8 cellular contexts compared by ENCODE assay signal in genomic region chr5:115842089-115842881, GRCh38. TPM values are rescaled to one million over a fixed set of nuclear protein-coding genes. Genes with fewer than 3 reads are reported as not detected.
DNase-seq lines count a peak whose midpoint lies in the region; ATAC-seq lines count a peak whose summit lies in the region.

No MANE protein-coding gene starts in this region.

- intact Hi-C loops in cardiac septum (cut with DNase I) = loop anchor here (5.0 to 10.0 kb wide), 2 partner anchors 545 to 667 kb away; partner anchors contain the start of gene CCDC112

- peaks cover 11% of the 10 kb centered on the region for H3K79me1 ChIP-seq in trophoblast cell (ENCODE audit: low read length)

- no peaks in the 10 kb centered on the region for H3K27me3 ChIP-seq in trophoblast cell (ENCODE audit: insufficient read depth, low read length)

- peak overlapping the region; percentile 82 for H2AFZ ChIP-seq in trophoblast cell (ENCODE audit: insufficient read depth, low read length, poor library complexity)

- no peak overlapping the region for H2BK12ac ChIP-seq in trophoblast cell (ENCODE audit: low read length)

- peaks cover 4 to 7% of the 10 kb centered on the region in 2 experiments for H3K4me1 ChIP-seq in trophoblast cell (ENCODE audit: control insufficient read depth in 1 of 2, insufficient read depth in 2 of 2, low read length in 2 of 2)

- H2BK5ac ChIP-seq in trophoblast cell (ENCODE audit: low read depth, low read length, poor library complexity) = peak overlapping the region; percentile 76

- peak overlapping the region; percentile 94 for H3K4me3 ChIP-seq in trophoblast cell (ENCODE audit: low read depth, low read length)

- peaks cover 9% of the 10 kb centered on the region for H3K79me2 ChIP-seq in trophoblast cell (ENCODE audit: control insufficient read depth, insufficient read depth, low read length, poor library complexity)

- peak overlapping the region; percentile 67 for H3K4me2 ChIP-seq in trophoblast cell (ENCODE audit: low read length)

- H3K14ac ChIP-seq in trophoblast cell (ENCODE audit: low read length) = peak overlapping the region; percentile 74

- in situ Hi-C loops in Caki2 (cut with HindIII; ENCODE audit: low pct_unique_long_range_greater_than_20kb, low sequenced_read_pairs) = no loop called here

- peaks cover 39% of the 10 kb centered on the region for H3K4me1 Mint-ChIP-seq in activated naive CD8-positive, alpha-beta T cell treated with anti-CD3 and anti-CD28 coated beads, Interleukin-2, amount 10 ng/mL, durations not matched to agents 7 days and 5 days

- ATAC-seq in GM19025 (IDR thresholded peaks at IDR 0.05; ENCODE audit: low read depth, unreplicated experiment) (peak; percentile 19), HG03108 (IDR thresholded peaks at IDR 0.05; ENCODE audit: unreplicated experiment) (peak; percentile 31)
- peak; percentile 23 for ATAC-seq in activated naive CD8-positive, alpha-beta T cell treated with anti-CD3 and anti-CD28 coated beads, Interleukin-2, amount 10 ng/mL, durations not matched to agents 7 days and 5 days (ENCODE audit: low read depth)

- no peak overlapping the region for H2AK5ac ChIP-seq in trophoblast cell (ENCODE audit: low read length)

- peak overlapping the region; percentile 96 for H3K4me3 Mint-ChIP-seq in activated naive CD8-positive, alpha-beta T cell treated with anti-CD3 and anti-CD28 coated beads, Interleukin-2, amount 10 ng/mL, durations not matched to agents 7 days and 5 days

- peaks cover 8% of the 10 kb centered on the region for H3K36me3 Mint-ChIP-seq in activated naive CD8-positive, alpha-beta T cell treated with anti-CD3 and anti-CD28 coated beads, Interleukin-2, amount 10 ng/mL, durations not matched to agents 7 days and 5 days

- DNase-seq in Caki2 (ENCODE audit: low read depth) (peak; percentile 71), NCI-H774 (lab: John Stamatoyannopoulos, UW) (peak; percentile 73), cardiac septum (ENCODE audit: low spot score) (peak; percentile 78), trophoblast cell (peak in 1 of 2 donors; percentile 54)
- DNase-seq in activated naive CD8-positive, alpha-beta T cell treated with anti-CD3 and anti-CD28 coated beads, Interleukin-2, amount 10 ng/mL, durations not matched to agents 7 days and 5 days = no peak
- no peak for DNase-seq in stimulated activated CD4-positive, alpha-beta T cell treated with anti-CD3 and anti-CD28 coated beads, Interleukin-4, amount 100 ng/mL, for 1 hour

- H4K12ac ChIP-seq in trophoblast cell (ENCODE audit: low read depth, low read length) = peak overlapping the region; percentile 84

- H3K27me3 Mint-ChIP-seq in activated naive CD8-positive, alpha-beta T cell treated with anti-CD3 and anti-CD28 coated beads, Interleukin-2, amount 10 ng/mL, durations not matched to agents 7 days and 5 days = no peaks in the 10 kb centered on the region

- H3K18ac ChIP-seq in trophoblast cell (ENCODE audit: low read length) = peak overlapping the region; percentile 90

- peak overlapping the region; percentile 99 for H3K27ac Mint-ChIP-seq in activated naive CD8-positive, alpha-beta T cell treated with anti-CD3 and anti-CD28 coated beads, Interleukin-2, amount 10 ng/mL, durations not matched to agents 7 days and 5 days

- no peaks in the 10 kb centered on the region for H3K9me3 Mint-ChIP-seq in activated naive CD8-positive, alpha-beta T cell treated with anti-CD3 and anti-CD28 coated beads, Interleukin-2, amount 10 ng/mL, durations not matched to agents 7 days and 5 days

- H4K8ac ChIP-seq in trophoblast cell (ENCODE audit: low read depth, low read length) = peak overlapping the region; percentile 78

- H4K91ac ChIP-seq in trophoblast cell (ENCODE audit: low read depth, low read length) = peak overlapping the region; percentile 86

- peak overlapping the region; percentile 73 for H3K9ac ChIP-seq in trophoblast cell (ENCODE audit: low read length)

- H2BK120ac ChIP-seq in trophoblast cell (ENCODE audit: insufficient read depth, low read length, poor library complexity) = peak overlapping the region; percentile 54

- WGBS in trophoblast cell (ENCODE audit: extremely low coverage, insufficient coverage, insufficient read length) = no CpG with 5 or more reads among the region's 67 CpGs

- H3K4ac ChIP-seq in trophoblast cell (ENCODE audit: low read depth, low read length) = peak overlapping the region; percentile 25

- no peak overlapping the region for H3K23ac ChIP-seq in trophoblast cell (ENCODE audit: low read length)

- H3K27ac ChIP-seq in trophoblast cell (ENCODE audit: low read depth, low read length) = peak overlapping the region; percentile 51

- no peaks in the 10 kb centered on the region for H3K9me3 ChIP-seq in trophoblast cell (ENCODE audit: insufficient read depth, low read depth, low read length)

- H3K36me3 ChIP-seq in trophoblast cell (ENCODE audit: control insufficient read depth in 1 of 2, insufficient read depth in 2 of 2, low read length in 2 of 2) = peaks cover under 1 to 4% of the 10 kb centered on the region in 2 experiments

- POLR2A ChIA-PET in activated naive CD8-positive, alpha-beta T cell treated with anti-CD3 and anti-CD28 coated beads, Interleukin-2, amount 10 ng/mL, durations not matched to agents 7 days and 5 days (lab: Charles Lee) = interaction anchor here (0.9 to 1.9 kb wide), 5 partner anchors 208 to 299 kb away, joined by 3 to 12 read pairs (median 4); partner anchors contain the start of genes FEM1C and TMED7

RNA-seq across cellular contexts. Expression of gene AP3S1, which starts 0.6 kb away (rescaled TPM):
- 16.3 and 17.2 TPM in 2 replicates for total RNA-seq in Caki2 (2014; rRNA removed; shearing (Covaris generic); ENCODE audit: low replicate concordance)
- 10 to 100 TPM; 82.6 to 83.3 TPM for total RNA-seq in activated naive CD8-positive, alpha-beta T cell treated with anti-CD3 and anti-CD28 coated beads, Interleukin-2, amount 10 ng/mL, durations not matched to agents 7 days and 5 days
- 56.6 TPM for total RNA-seq in cardiac septum
- 48.8 and 49.9 TPM in 2 replicates for polyA plus RNA-seq in trophoblast cell (2013)

RNA-seq across cellular contexts. Expression of gene ATG12, which starts 0.9 kb away (rescaled TPM):
- total RNA-seq in Caki2 (2014; rRNA removed; shearing (Covaris generic); ENCODE audit: low replicate concordance) = 17.4 and 25.5 TPM in 2 replicates
- 10 to 100 TPM; 46.5 to 48.9 TPM for total RNA-seq in activated naive CD8-positive, alpha-beta T cell treated with anti-CD3 and anti-CD28 coated beads, Interleukin-2, amount 10 ng/mL, durations not matched to agents 7 days and 5 days
- total RNA-seq in cardiac septum = 22.5 TPM
- polyA plus RNA-seq in trophoblast cell (2013) = 52.8 and 53.7 TPM in 2 replicates

RNA-seq across cellular contexts. Expression of gene CDO1, which starts 25.8 kb away (rescaled TPM):
- not detected in 2 replicates for total RNA-seq in Caki2 (2014; rRNA removed; shearing (Covaris generic); ENCODE audit: low replicate concordance)
- under 1 TPM; 0.36 to 0.54 TPM for total RNA-seq in activated naive CD8-positive, alpha-beta T cell treated with anti-CD3 and anti-CD28 coated beads, Interleukin-2, amount 10 ng/mL, durations not matched to agents 7 days and 5 days
- 3.6 TPM for total RNA-seq in cardiac septum
- polyA plus RNA-seq in trophoblast cell (2013) = 6.8 and 7.1 TPM in 2 replicates

Comparison
In these comparisons a context has a peak if more than half of its experiments do, and no peak if none do; other contexts are left out.
1. DNase-seq: peak in Caki2 (single experiment), NCI-H774 (single experiment) and cardiac septum (single experiment); none in activated naive CD8-positive, alpha-beta T cell treated with anti-CD3 and anti-CD28 coated beads, Interleukin-2, amount 10 ng/mL, durations not matched to agents 7 days and 5 days (single experiment) and stimulated activated CD4-positive, alpha-beta T cell treated with anti-CD3 and anti-CD28 coated beads, Interleukin-4, amount 100 ng/mL, for 1 hour (single experiment).
2. Peak in every context shown above with its lines, with median percentiles within 50 percentile points of each other: ATAC-seq.